ENCODE assay signal across 8 cellular contexts in the genomic region with DNA sequence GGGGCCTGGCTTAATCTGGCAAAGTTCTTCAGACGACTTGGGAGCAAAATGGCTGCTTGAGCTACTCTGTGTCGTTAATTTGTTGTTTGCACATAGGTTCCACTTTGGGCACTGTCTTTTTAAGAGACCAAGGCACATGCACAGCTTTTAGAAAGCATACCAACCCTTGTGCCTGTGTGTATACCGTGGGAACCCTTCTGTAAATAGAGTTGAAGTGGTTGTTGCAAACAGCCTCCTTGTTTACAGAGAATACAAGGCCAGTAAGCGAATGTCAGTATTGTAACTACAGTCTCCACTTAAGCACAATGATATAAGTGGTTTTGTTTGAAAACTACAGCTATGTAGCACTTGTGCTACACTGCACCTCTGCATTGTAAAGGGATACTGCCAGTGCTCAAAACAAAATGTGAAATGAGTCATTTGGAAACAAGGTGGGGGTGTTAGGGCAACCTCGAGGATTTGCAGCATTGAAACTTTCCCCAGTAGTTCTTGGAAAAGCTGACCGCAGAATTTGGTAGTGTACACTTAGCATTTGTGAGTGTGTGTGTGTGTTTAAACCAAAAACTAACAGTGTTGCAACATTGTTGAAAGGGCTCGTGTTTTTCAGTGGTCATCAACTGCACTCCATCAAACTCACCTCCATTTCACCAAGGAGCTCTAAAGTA.
DNase-seq lines count a peak whose midpoint lies in the region; ATAC-seq lines count a peak whose summit lies in the region.

No MANE protein-coding gene starts in this region.

- DNase-seq in activated CD4-positive, alpha-beta T cell treated with anti-CD3 and anti-CD28 coated beads, Interleukin-2, amount 50 U/mL, for 4 hours: peak; percentile 15 to 20
- DNase-seq in non-pigmented ciliary epithelial cell (ENCODE audit: low read depth): peak; percentile 59
- no peak for DNase-seq in EL
- no peak for DNase-seq in NCI-H524 (lab: John Stamatoyannopoulos, UW)
- DNase-seq in C1 segment of cervical spinal cord (lab: John Stamatoyannopoulos, UW): no peak
- DNase-seq in activated effector memory CD4-positive, alpha-beta T cell treated with Interleukin-2 at 50 U/mL for 16 hours: no peak

- ATAC-seq in GM18511 (IDR thresholded peaks at IDR 0.05; ENCODE audit: unreplicated experiment) (peak; percentile 62), HG02938 (IDR thresholded peaks at IDR 0.05; ENCODE audit: unreplicated experiment) (peak; percentile 41)

Comparison
In these comparisons a context has a peak if more than half of its experiments do, and no peak if none do; other contexts are left out.
1. DNase-seq: peak in activated CD4-positive, alpha-beta T cell treated with anti-CD3 and anti-CD28 coated beads, Interleukin-2, amount 50 U/mL, for 4 hours (2 of 2) and non-pigmented ciliary epithelial cell (single experiment); none in EL (single experiment), NCI-H524 (0 of 2), C1 segment of cervical spinal cord (0 of 14) and activated effector memory CD4-positive, alpha-beta T cell treated with Interleukin-2 at 50 U/mL for 16 hours (single experiment).